ENCODE assay signal across 13 cellular contexts in the genomic region with DNA sequence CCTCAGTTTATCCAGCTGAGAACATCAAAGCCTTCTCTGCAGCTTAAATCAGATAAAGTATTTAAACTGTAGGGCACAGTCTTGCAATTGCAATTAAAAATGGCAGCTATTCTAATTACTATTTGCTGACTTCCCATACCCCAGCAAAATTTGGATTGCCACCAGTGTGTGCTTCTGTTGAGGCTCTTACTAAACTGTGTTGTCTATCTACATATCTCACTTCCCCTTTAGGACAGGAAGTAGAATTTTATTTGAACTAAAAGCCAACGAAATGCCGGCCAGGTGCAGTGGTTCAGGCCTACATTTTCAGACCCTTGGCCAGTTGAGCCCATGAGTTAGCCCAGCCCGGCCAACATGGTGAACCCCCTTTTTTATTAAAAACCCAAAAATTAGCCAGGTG. TPM values are rescaled to one million over a fixed set of nuclear protein-coding genes. Genes with fewer than 3 reads are reported as not detected.
DNase-seq lines count a peak whose midpoint lies in the region; ATAC-seq and TF ChIP-seq lines count a peak whose summit lies in the region.
"Had no signal": no experiment of that assay in that cellular context is flagged by ENCODE, and none has a peak within 500 bp of the region (broad histone marks: within the 10 kb centered on the region; RNA-seq: fewer than 3 reads in every experiment).

No MANE protein-coding gene starts in this region.

- no peak for TF ChIP-seq POLR2A in right lobe of liver (IDR thresholded peaks at IDR 0.05)

- 20% methylated on average over 2 of the region's 3 CpGs for WGBS in right lobe of liver (ENCODE audit: insufficient coverage, low coverage, low lambda C conversion rate, missing lambda C conversion rate)

- no peak for TF ChIP-seq CTCF in mucosa of descending colon (IDR thresholded peaks at IDR 0.05)
- TF ChIP-seq CTCF in right lobe of liver (IDR thresholded peaks at IDR 0.05), result no peak

- H3K27me3 ChIP-seq in SJCRH30 (no peaks in the 10 kb centered on the region), right lobe of liver (no peaks in the 10 kb centered on the region)
- H3K27me3 ChIP-seq: adrenal gland had no signal

- ATAC-seq in GM18909 (IDR thresholded peaks at IDR 0.05; ENCODE audit: poor library complexity, unreplicated experiment) (peak; percentile 94), GM21825 (IDR thresholded peaks at IDR 0.05; ENCODE audit: unreplicated experiment) (peak; percentile 92), HG03439 (IDR thresholded peaks at IDR 0.05; ENCODE audit: unreplicated experiment) (peak; percentile 91), mucosa of descending colon (peak; percentile 25), right lobe of liver (no peak)

- no peaks in the 10 kb centered on the region for H3K36me3 ChIP-seq in mucosa of descending colon (ENCODE audit: low read depth)
- no peaks in the 10 kb centered on the region for H3K36me3 ChIP-seq in SJCRH30
- no peaks in the 10 kb centered on the region for H3K36me3 ChIP-seq in right lobe of liver
- H3K36me3 ChIP-seq: adrenal gland had no signal

- H3K4me1 ChIP-seq in mucosa of descending colon (ENCODE audit: low read depth) (no peaks in the 10 kb centered on the region), SJCRH30 (no peaks in the 10 kb centered on the region), right lobe of liver (peaks cover 0 to 35% (median 3%) of the 10 kb centered on the region in 4 donors)
- H3K4me1 ChIP-seq: adrenal gland had no signal

- H3K9me3 ChIP-seq in mucosa of descending colon, result no peaks in the 10 kb centered on the region
- H3K9me3 ChIP-seq in SJCRH30 (replicated peaks), result no peaks in the 10 kb centered on the region
- H3K9me3 ChIP-seq in right lobe of liver, result no peaks in the 10 kb centered on the region
- H3K9me3 ChIP-seq: adrenal gland had no signal

- intact Hi-C loops in mucosa of descending colon (cut with DNase I, micrococcal nuclease) (no loop called here), right lobe of liver (cut with DNase I) (no loop called here)

- DNase-seq in mucosa of descending colon, result no peak
- no peak for DNase-seq in SJCRH30
- DNase-seq in right lobe of liver, result no peak
- no peak for DNase-seq in NK-92 treated with Interleukin-12 subunit alpha and Interleukin-12 subunit beta, amount 100 ng/mL, for 24 hours (lab: John Stamatoyannopoulos, UW)
- DNase-seq: activated CD4-positive, alpha-beta T cell treated with anti-CD3 and anti-CD28 coated beads, Interleukin-2, amount 10 ng/mL, durations not matched to agents 7 days and 5 days; adrenal gland; IMR-90; nucleus accumbens had no signal

- H3K4me3 ChIP-seq in mucosa of descending colon (no peak overlapping the region), SJCRH30 (no peak overlapping the region), right lobe of liver (no peak overlapping the region)
- H3K4me3 ChIP-seq: adrenal gland had no signal

- H3K27ac ChIP-seq in SJCRH30, result no peak overlapping the region
- no peak overlapping the region for H3K27ac ChIP-seq in right lobe of liver
- H3K27ac ChIP-seq: adrenal gland had no signal

RNA-seq across cellular contexts. Expression of a gene that starts 7.1 kb away (rescaled TPM):
- not detected for total RNA-seq in mucosa of descending colon
- total RNA-seq in SJCRH30 (2014; rRNA removed; shearing (Covaris generic)), result not detected in 2 replicates
- total RNA-seq in right lobe of liver, result 1,000 to 10,000 TPM in 3 of 6 experiments, 100 to 1,000 TPM in 3; 798 to 1,388 (median 1,016) TPM
- total RNA-seq: activated CD4-positive, alpha-beta T cell treated with anti-CD3 and anti-CD28 coated beads, Interleukin-2, amount 10 ng/mL, durations not matched to agents 7 days and 5 days; endothelial cell of umbilical vein; G401; IMR-90 had no signal

RNA-seq across cellular contexts. Expression of a gene that starts 19.0 kb away (rescaled TPM):
- total RNA-seq in mucosa of descending colon (1 to 10 TPM; 1.3 to 2.0 (median 1.7) TPM), right lobe of liver (over 10,000 TPM in 5 of 6 experiments, 1,000 to 10,000 TPM in 1; 3,864 to 26,600 (median 17,359) TPM)
- not detected in 2 replicates for total RNA-seq in SJCRH30 (2014; rRNA removed; shearing (Covaris generic))
- total RNA-seq: endothelial cell of umbilical vein, G401, IMR-90 had no signal

RNA-seq across cellular contexts. Expression of a gene that starts 36.6 kb away (rescaled TPM):
- total RNA-seq in mucosa of descending colon (10 to 100 TPM in 1 of 3 donors, 1 to 10 TPM in 2; 3.9 to 11.3 (median 8.0) TPM), right lobe of liver (over 10,000 TPM in 5 of 6 experiments, 1,000 to 10,000 TPM in 1; 7,699 to 33,192 (median 12,593) TPM)
- total RNA-seq in SJCRH30 (2014; rRNA removed; shearing (Covaris generic)), result not detected in 2 replicates
- total RNA-seq: activated CD4-positive, alpha-beta T cell treated with anti-CD3 and anti-CD28 coated beads, Interleukin-2, amount 10 ng/mL, durations not matched to agents 7 days and 5 days; endothelial cell of umbilical vein; IMR-90 had no signal

RNA-seq across cellular contexts. Expression of a gene that starts 56.9 kb away (rescaled TPM):
- total RNA-seq in mucosa of descending colon, result not detected
- total RNA-seq in SJCRH30 (2014; rRNA removed; shearing (Covaris generic)), result not detected in 2 replicates
- total RNA-seq in right lobe of liver, result not detected
- total RNA-seq: activated CD4-positive, alpha-beta T cell treated with anti-CD3 and anti-CD28 coated beads, Interleukin-2, amount 10 ng/mL, durations not matched to agents 7 days and 5 days; adrenal gland; endothelial cell of umbilical vein; G401; IMR-90 had no signal

Comparison
In these comparisons a context has a peak if more than half of its experiments do, and no peak if none do; other contexts are left out.
1. ATAC-seq: peak in GM18909 (single experiment), GM21825 (single experiment), HG03439 (single experiment) and mucosa of descending colon (single experiment); none in right lobe of liver (0 of 4).
2. RNA of a gene that starts 7.1 kb away (total RNA-seq): 798 to 1,388 TPM in right lobe of liver; not detected in mucosa of descending colon and not detected in SJCRH30; every median in the first group is over 100 times any median in the second.
3. RNA of a gene that starts 19.0 kb away (total RNA-seq): 3,864 to 26,600 TPM in right lobe of liver; 1.3 to 2.0 TPM in mucosa of descending colon and not detected in SJCRH30; every median in the first group is over 1,000 times any median in the second.
4. RNA of a gene that starts 36.6 kb away (total RNA-seq): 7,699 to 33,192 TPM in right lobe of liver; 3.9 to 11.3 TPM in mucosa of descending colon and not detected in SJCRH30; every median in the first group is over 100 times any median in the second.